In the genomic region with DNA sequence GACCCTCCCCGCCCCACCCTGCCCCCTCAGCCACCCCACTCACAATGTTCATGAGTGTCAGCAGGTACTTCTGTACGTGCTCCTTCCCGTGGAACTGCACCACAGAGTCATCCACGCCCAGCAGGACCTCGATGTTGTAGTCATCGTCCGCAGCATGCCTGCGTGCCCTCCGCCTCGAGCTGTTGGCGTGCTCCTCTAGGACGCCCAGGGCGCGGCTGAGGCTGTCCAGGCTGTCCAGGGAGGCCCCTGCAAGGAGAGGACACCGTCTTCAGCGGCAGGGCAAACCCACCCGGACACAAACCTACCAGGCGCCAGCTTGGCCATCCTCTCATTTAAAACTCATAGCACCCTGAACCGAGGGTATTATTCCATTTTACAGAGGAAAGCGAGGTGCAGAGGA, we compare ENCODE assay signal across 20 cellular contexts.
A peak's percentile ranks its signal among the peaks of the same experiment; 100 is the strongest.
DNase-seq lines count a peak whose midpoint lies in the region; ATAC-seq and TF ChIP-seq lines count a peak whose summit lies in the region.
"Had no signal": no experiment of that assay in that cellular context is flagged by ENCODE, and none has a peak within 500 bp of the region (broad histone marks: within the 10 kb centered on the region; RNA-seq: fewer than 3 reads in every experiment).

No MANE protein-coding gene starts in this region.

- intact Hi-C loops in right cardiac atrium (cut with DNase I) (no loop called here), Right ventricle myocardium superior (cut with DNase I) (no loop called here), ascending aorta (cut with DNase I) (no loop called here)

- H3K14ac ChIP-seq in mesenchymal stem cell (ENCODE audit: low read length in 2 of 2): no peak overlapping the region
- H3K14ac ChIP-seq in neuronal stem cell (ENCODE audit: low read length): no peak overlapping the region

- no peak overlapping the region for H3K23ac ChIP-seq in mesenchymal stem cell (ENCODE audit: low read length in 2 of 2)
- peak overlapping the region; percentile 73 for H3K23ac ChIP-seq in neuronal stem cell (ENCODE audit: low read depth, low read length, poor library complexity)

- H2AK5ac ChIP-seq in mesenchymal stem cell (ENCODE audit: low read length, severe bottlenecking) (no peak overlapping the region), neuronal stem cell (ENCODE audit: low read depth, low read length) (no peak overlapping the region)

- no peak overlapping the region for H4K8ac ChIP-seq in mesenchymal stem cell (ENCODE audit: low read length)
- no peak overlapping the region for H4K8ac ChIP-seq in neuronal stem cell (ENCODE audit: low read depth, low read length)

- H3K27me3 ChIP-seq in right cardiac atrium (ENCODE audit: control insufficient read depth, insufficient read depth): no peaks in the 10 kb centered on the region
- no peaks in the 10 kb centered on the region for H3K27me3 ChIP-seq in mesenchymal stem cell (ENCODE audit: control insufficient read depth in 1 of 2, insufficient read depth in 1 of 2, low read length in 2 of 2)
- H3K27me3 ChIP-seq in neuronal stem cell (ENCODE audit: control insufficient read depth in 3 of 3, insufficient read depth in 3 of 3, low read depth in 1 of 3, low read length in 3 of 3): no peaks in the 10 kb centered on the region
- H3K27me3 ChIP-seq in ascending aorta: no peaks in the 10 kb centered on the region
- H3K27me3 ChIP-seq: BLaER1 treated with 17β-estradiol and CSF1 and Interleukin-3, amounts not matched to agents 10 nM and 100 nM had no signal

- H3K9me3 ChIP-seq in right cardiac atrium (ENCODE audit: control insufficient read depth, low read length): no peaks in the 10 kb centered on the region
- H3K9me3 ChIP-seq in mesenchymal stem cell (ENCODE audit: control insufficient read depth, low read length): no peaks in the 10 kb centered on the region
- H3K9me3 ChIP-seq in neuronal stem cell (replicated peaks in 1 of 2; ENCODE audit: control insufficient read depth in 2 of 2, insufficient read depth in 1 of 2, low read depth in 1 of 2, low read length in 2 of 2): no peaks in the 10 kb centered on the region
- H3K9me3 ChIP-seq in ascending aorta: no peaks in the 10 kb centered on the region
- H3K9me3 ChIP-seq: BLaER1 treated with 17β-estradiol and CSF1 and Interleukin-3, amounts not matched to agents 10 nM and 100 nM had no signal

- H3K4me3 ChIP-seq in right cardiac atrium (ENCODE audit: low read length) (no peak overlapping the region), mesenchymal stem cell (ENCODE audit: insufficient read depth in 1 of 2, low read depth in 1 of 2, low read length in 2 of 2) (no peak overlapping the region), neuronal stem cell (ENCODE audit: low read length in 2 of 2) (no peak overlapping the region), ascending aorta (no peak overlapping the region)
- H3K4me3 ChIP-seq: BLaER1 treated with 17β-estradiol and CSF1 and Interleukin-3, amounts not matched to agents 10 nM and 100 nM; GM12878 had no signal

- H3K4me1 ChIP-seq in right cardiac atrium (ENCODE audit: control insufficient read depth, insufficient read depth, low read length): no peaks in the 10 kb centered on the region
- H3K4me1 ChIP-seq in mesenchymal stem cell (ENCODE audit: control insufficient read depth, insufficient read depth, low read depth, low read length): peaks cover 3% of the 10 kb centered on the region
- peaks cover 0 to 7% of the 10 kb centered on the region in 2 donors for H3K4me1 ChIP-seq in neuronal stem cell (ENCODE audit: control insufficient read depth in 2 of 2, insufficient read depth in 1 of 2, low read depth in 1 of 2, low read length in 2 of 2)
- no peaks in the 10 kb centered on the region for H3K4me1 ChIP-seq in ascending aorta

- peak in 2 of 3 donors; percentile 34 to 46 for DNase-seq in right cardiac atrium
- DNase-seq in Right ventricle myocardium superior: no peak
- DNase-seq in mesenchymal stem cell: no peak
- DNase-seq in neuronal stem cell (ENCODE audit: low spot score): no peak
- DNase-seq in ascending aorta (ENCODE audit: low spot score in 2 of 2): no peak
- no peak for DNase-seq in C1 segment of cervical spinal cord (lab: John Stamatoyannopoulos, UW)
- DNase-seq: 8988T; ACHN; CD4-positive, alpha-beta memory T cell; CD4-positive, CD25-positive, alpha-beta regulatory T cell; COR-L47; DMS 273 treated with DMSO at 0.1 percent for 48 hours; DMS153; DMS53; DMS79; DND-41; EL; GDM1 had no signal

- H3K27ac ChIP-seq in right cardiac atrium (ENCODE audit: low read length) (no peak overlapping the region), mesenchymal stem cell (ENCODE audit: low read length, poor library complexity, severe bottlenecking) (no peak overlapping the region), neuronal stem cell (replicated peaks; ENCODE audit: low read length) (no peak overlapping the region), ascending aorta (no peak overlapping the region)
- H3K27ac ChIP-seq: BLaER1 treated with 17β-estradiol and CSF1 and Interleukin-3, amounts not matched to agents 10 nM and 100 nM had no signal

- no peak overlapping the region for H3K18ac ChIP-seq in mesenchymal stem cell (ENCODE audit: low read depth in 1 of 2, low read length in 2 of 2)
- no peak overlapping the region for H3K18ac ChIP-seq in neuronal stem cell (ENCODE audit: low read length)

- ATAC-seq in right cardiac atrium: no peak
- ATAC-seq in Right ventricle myocardium superior (ENCODE audit: poor library complexity): no peak
- ATAC-seq: GM12878 had no signal

- no peaks in the 10 kb centered on the region for H3K79me1 ChIP-seq in mesenchymal stem cell (replicated peaks; ENCODE audit: low read length, poor library complexity, severe bottlenecking)
- H3K79me1 ChIP-seq in neuronal stem cell (ENCODE audit: low read depth, low read length): no peaks in the 10 kb centered on the region

- H3K4ac ChIP-seq in mesenchymal stem cell (ENCODE audit: low read depth in 1 of 2, low read length in 2 of 2) (no peak overlapping the region), neuronal stem cell (ENCODE audit: low read length) (no peak overlapping the region)

- no peak overlapping the region for H2BK15ac ChIP-seq in mesenchymal stem cell (ENCODE audit: low read depth, poor library complexity, severe bottlenecking)
- no peak overlapping the region for H2BK15ac ChIP-seq in neuronal stem cell (ENCODE audit: low read length)

- H3K9ac ChIP-seq in mesenchymal stem cell (ENCODE audit: low read length) (no peak overlapping the region), neuronal stem cell (ENCODE audit: low read depth, low read length, poor library complexity) (no peak overlapping the region)
- H3K9ac ChIP-seq: BLaER1 treated with 17β-estradiol and CSF1 and Interleukin-3, amounts not matched to agents 10 nM and 100 nM had no signal

- H2BK5ac ChIP-seq in mesenchymal stem cell (ENCODE audit: low read depth, low read length, poor library complexity, severe bottlenecking) (peak overlapping the region; percentile 25), neuronal stem cell (ENCODE audit: low read length) (no peak overlapping the region)

- H3K4me2 ChIP-seq in mesenchymal stem cell (ENCODE audit: low read length, poor library complexity, severe bottlenecking): no peak overlapping the region
- no peak overlapping the region for H3K4me2 ChIP-seq in neuronal stem cell (ENCODE audit: insufficient read depth, low read length, poor library complexity, severe bottlenecking)
- H3K4me2 ChIP-seq: BLaER1 treated with 17β-estradiol and CSF1 and Interleukin-3, amounts not matched to agents 10 nM and 100 nM had no signal

- H2BK12ac ChIP-seq in mesenchymal stem cell (ENCODE audit: low read length in 2 of 2): peak overlapping the region in 1 of 2 experiments; percentile 75
- H2BK12ac ChIP-seq in neuronal stem cell (ENCODE audit: low read length): no peak overlapping the region

- H2AFZ ChIP-seq in mesenchymal stem cell (ENCODE audit: low read depth, low read length): no peak overlapping the region
- H2AFZ ChIP-seq in neuronal stem cell (ENCODE audit: low read length): no peak overlapping the region

- H3K36me3 ChIP-seq in mesenchymal stem cell (ENCODE audit: control insufficient read depth in 1 of 2, insufficient read depth in 2 of 2, low read depth in 1 of 2, low read length in 2 of 2) (peaks cover 0 to 27% of the 10 kb centered on the region in 2 experiments), neuronal stem cell (replicated peaks in 1 of 2; ENCODE audit: control insufficient read depth in 2 of 2, insufficient read depth in 2 of 2, low read length in 2 of 2) (no peaks in the 10 kb centered on the region), ascending aorta (no peaks in the 10 kb centered on the region)
- H3K36me3 ChIP-seq: BLaER1 treated with 17β-estradiol and CSF1 and Interleukin-3, amounts not matched to agents 10 nM and 100 nM had no signal

- H4K91ac ChIP-seq in mesenchymal stem cell (ENCODE audit: low read length) (peak overlapping the region; percentile 72), neuronal stem cell (ENCODE audit: low read depth, low read length, poor library complexity) (no peak overlapping the region)

- no peak overlapping the region for H2BK120ac ChIP-seq in mesenchymal stem cell (ENCODE audit: low read depth, low read length)
- H2BK120ac ChIP-seq in neuronal stem cell (ENCODE audit: low read depth, low read length): no peak overlapping the region

- no peak for TF ChIP-seq CTCF in ascending aorta (IDR thresholded peaks at IDR 0.05)

- 81% methylated on average over 20 of the region's 20 CpGs for WGBS in right cardiac atrium
- WGBS in mesenchymal stem cell: 89% methylated on average over 20 of the region's 20 CpGs
- no CpG with 5 or more reads among the region's 20 CpGs for WGBS in neuronal stem cell (ENCODE audit: extremely low coverage in 2 of 2, insufficient read length in 2 of 2, insufficient replicate concordance in 1 of 2), 2 donors

Comparison
In these comparisons a context has a peak if more than half of its experiments do, and no peak if none do; other contexts are left out.
1. DNase-seq: peak in right cardiac atrium (2 of 3); none in Right ventricle myocardium superior (single experiment), mesenchymal stem cell (single experiment), neuronal stem cell (single experiment), ascending aorta (0 of 2) and C1 segment of cervical spinal cord (0 of 14).